11 cellular contexts compared by ENCODE assay signal in the genomic region with DNA sequence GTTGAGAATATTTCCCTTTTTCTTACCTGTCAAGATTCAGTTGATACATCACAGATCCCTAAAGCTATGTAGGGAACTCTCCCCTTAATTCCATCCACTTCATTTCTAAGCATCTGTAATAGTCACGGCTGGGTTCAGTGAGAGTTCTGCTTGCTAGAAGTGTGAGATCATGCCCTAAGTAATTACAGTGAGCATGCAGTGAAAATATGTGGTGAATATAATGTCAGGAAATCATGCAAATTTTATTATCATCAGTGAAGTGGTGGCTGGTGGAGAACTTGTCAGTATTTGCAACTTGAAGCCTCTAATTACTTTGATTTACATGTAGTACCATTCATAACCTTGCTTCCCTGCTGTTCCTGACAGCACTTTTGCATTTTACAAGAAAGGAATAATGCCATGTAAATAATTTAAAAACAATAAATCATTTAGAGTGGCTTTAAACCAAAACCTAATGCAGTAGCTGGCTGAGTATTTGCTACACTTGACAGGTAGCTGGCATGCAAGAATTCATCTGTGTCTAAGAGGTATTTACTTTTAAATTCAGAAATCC. TPM values are rescaled to one million over a fixed set of nuclear protein-coding genes. Genes with fewer than 3 reads are reported as not detected.
DNase-seq lines count a peak whose midpoint lies in the region; ATAC-seq and TF ChIP-seq lines count a peak whose summit lies in the region.
"Had no signal": no experiment of that assay in that cellular context is flagged by ENCODE, and none has a peak within 500 bp of the region (broad histone marks: within the 10 kb centered on the region; RNA-seq: fewer than 3 reads in every experiment).

No MANE protein-coding gene starts in this region.

- no peak for TF ChIP-seq RAD21 in SK-N-SH (IDR thresholded peaks at IDR 0.05; ENCODE audit: low read length)

- H3K4me2 ChIP-seq in SK-N-SH = peak overlapping the region; percentile 68

- POLR2A ChIA-PET in SK-N-SH (lab: Yijun Ruan, JAX) = no interaction called here

- peak overlapping the region; percentile 63 for H3K9ac ChIP-seq in SK-N-SH

- H3K4me3 Mint-ChIP-seq in natural killer cell treated with Interleukin-12 subunit alpha and Interleukin-12 subunit beta and Interleukin-15 and Interleukin-18, amount 100 ng/mL, for 72 hours = no peak overlapping the region
- H3K4me3 Mint-ChIP-seq: T-helper 17 cell had no signal

- no peaks in the 10 kb centered on the region for H3K36me3 Mint-ChIP-seq in natural killer cell treated with Interleukin-12 subunit alpha and Interleukin-12 subunit beta and Interleukin-15 and Interleukin-18, amount 100 ng/mL, for 72 hours

- H3K27me3 ChIP-seq in SK-N-SH (ENCODE audit: insufficient read depth) (no peaks in the 10 kb centered on the region), left lung (peaks cover 0 to 10% of the 10 kb centered on the region in 2 donors), uterus (no peaks in the 10 kb centered on the region)
- H3K27me3 ChIP-seq: right atrium auricular region had no signal

- H3K36me3 ChIP-seq in SK-N-SH (replicated peaks in 1 of 2; ENCODE audit: control insufficient read depth in 1 of 2, insufficient read depth in 2 of 2, low read length in 1 of 2) (no peaks in the 10 kb centered on the region), left lung (no peaks in the 10 kb centered on the region), uterus (no peaks in the 10 kb centered on the region)
- H3K36me3 ChIP-seq: right atrium auricular region had no signal

- CTCF ChIA-PET in SK-N-SH (lab: Yijun Ruan, JAX) = interaction anchor here (0.6 to 1.4 kb wide), 2 partner anchors 55 to 1552 kb away, joined by 3 read pairs; no protein-coding TSS in a partner anchor

- no peak overlapping the region for H2AFZ ChIP-seq in SK-N-SH (ENCODE audit: low read depth)

- H3K79me2 ChIP-seq in SK-N-SH (ENCODE audit: insufficient read depth) = peaks cover 8% of the 10 kb centered on the region

- WGBS in SK-N-SH (ENCODE audit: low lambda C conversion rate) = 6% methylated on average over 1 of the region's 1 CpG

- H3K4me1 Mint-ChIP-seq in natural killer cell treated with Interleukin-12 subunit alpha and Interleukin-12 subunit beta and Interleukin-15 and Interleukin-18, amount 100 ng/mL, for 72 hours (ENCODE audit: low read depth in 2 of 2) = no peaks in the 10 kb centered on the region

- no peak overlapping the region for H3K27ac Mint-ChIP-seq in natural killer cell treated with Interleukin-12 subunit alpha and Interleukin-12 subunit beta and Interleukin-15 and Interleukin-18, amount 100 ng/mL, for 72 hours
- H3K27ac Mint-ChIP-seq: T-helper 17 cell had no signal

- H3K27me3 Mint-ChIP-seq in natural killer cell treated with Interleukin-12 subunit alpha and Interleukin-12 subunit beta and Interleukin-15 and Interleukin-18, amount 100 ng/mL, for 72 hours = peaks cover 9 to 23% of the 10 kb centered on the region in 2 donors

- no peaks in the 10 kb centered on the region for H3K9me3 Mint-ChIP-seq in natural killer cell treated with Interleukin-12 subunit alpha and Interleukin-12 subunit beta and Interleukin-15 and Interleukin-18, amount 100 ng/mL, for 72 hours

- H4K20me1 ChIP-seq in SK-N-SH (ENCODE audit: insufficient read depth) = no peaks in the 10 kb centered on the region

- peaks cover 71% of the 10 kb centered on the region for H3F3A ChIP-seq in SK-N-SH (replicated peaks; ENCODE audit: insufficient read depth)

- TF ChIP-seq CTCF in SK-N-SH (IDR thresholded peaks at IDR 0.05) = no peak
- TF ChIP-seq CTCF in left lung (IDR thresholded peaks at IDR 0.05) = no peak
- no peak for TF ChIP-seq CTCF in uterus (IDR thresholded peaks at IDR 0.05)

- intact Hi-C loops in left lung (cut with DNase I) = no loop called here
- intact Hi-C loops in uterus (cut with DNase I; ENCODE audit: low total_unique reads) = no loop called here

- peak; percentile 4 to 64; a peak in 2 of 4 replicates for TF ChIP-seq EP300 in SK-N-SH (IDR thresholded peaks at IDR 0.05; ENCODE audit: borderline replicate concordance in 1 of 2, low read depth in 1 of 2, low read length in 1 of 2)

- TF ChIP-seq POLR2A in uterus (IDR thresholded peaks at IDR 0.05) = no peak

- H3K4me1 ChIP-seq in SK-N-SH (ENCODE audit: control insufficient read depth in 1 of 2, insufficient read depth in 2 of 2, low read depth in 1 of 2, low read length in 1 of 2) (peaks cover 5 to 35% of the 10 kb centered on the region in 2 experiments), left lung (peaks cover 0 to 3% of the 10 kb centered on the region in 2 donors), uterus (no peaks in the 10 kb centered on the region)
- H3K4me1 ChIP-seq: right atrium auricular region had no signal

- H3K4me3 ChIP-seq in SK-N-SH (ENCODE audit: low read depth in 2 of 2, low read length in 1 of 2) (peak overlapping the region; percentile 18 to 27; a peak in 2 of 4 replicates), left lung (no peak overlapping the region), uterus (no peak overlapping the region)

- no peaks in the 10 kb centered on the region for H3K9me2 ChIP-seq in SK-N-SH

- ATAC-seq in left lung (peak; percentile 63), GM19395 (IDR thresholded peaks at IDR 0.05; ENCODE audit: unreplicated experiment) (no peak), GM21381 (IDR thresholded peaks at IDR 0.05; ENCODE audit: unreplicated experiment) (no peak)
- no peak for ATAC-seq in natural killer cell treated with Interleukin-12 subunit alpha and Interleukin-12 subunit beta and Interleukin-15 and Interleukin-18, amount 100 ng/mL, for 72 hours
- ATAC-seq: T-helper 17 cell had no signal

- H3K9me3 ChIP-seq in SK-N-SH (no peaks in the 10 kb centered on the region), left lung (no peaks in the 10 kb centered on the region), uterus (no peaks in the 10 kb centered on the region)
- H3K9me3 ChIP-seq: right atrium auricular region had no signal

- peak; percentile 70 for DNase-seq in DMS153 treated with DMSO at 0.1 percent for 48 hours (lab: John Stamatoyannopoulos, UW; ENCODE audit: unreplicated experiment)
- DNase-seq in NCI-H1417 treated with DMSO at 0.1 percent for 48 hours (lab: John Stamatoyannopoulos, UW) = peak; percentile 96
- DNase-seq in SK-N-SH = no peak
- no peak for DNase-seq in left lung
- DNase-seq in natural killer cell treated with Interleukin-12 subunit alpha and Interleukin-12 subunit beta and Interleukin-15 and Interleukin-18, amount 100 ng/mL, for 72 hours (ENCODE audit: low spot score) = no peak
- DNase-seq in uterus = no peak
- DNase-seq: T-helper 17 cell had no signal

- H3K27ac ChIP-seq in SK-N-SH (ENCODE audit: low read depth in 2 of 2, low read length in 1 of 2) (peak overlapping the region; percentile 72 to 98; a peak in 3 of 4 replicates), left lung (peak overlapping the region in 1 of 2 donors; percentile 6), uterus (no peak overlapping the region)
- H3K27ac ChIP-seq: right atrium auricular region had no signal

TF ChIP-seq in SK-N-SH, 30 proteins besides CTCF, POLR2A, EP300 and RAD21 (continues in another document):
- TF ChIP-seq TCF12 (IDR thresholded peaks at IDR 0.05) (peak; percentile 81), JUND (IDR thresholded peaks at IDR 0.05) (peak; percentile 29; the same call in 1 of the 2 replicates), MXI1 (IDR thresholded peaks at IDR 0.05; ENCODE audit: low read depth, low read length) (no peak), GABPA (IDR thresholded peaks at IDR 0.05; ENCODE audit: low read depth) (no peak), YY1 (IDR thresholded peaks at IDR 0.05; ENCODE audit: low read depth) (no peak), POLR2AphosphoS5 (IDR thresholded peaks at IDR 0.05; ENCODE audit: low read depth, low read length) (peak; percentile 7; the same call in 1 of the 2 replicates)
- TF ChIP-seq, protein P1, sequence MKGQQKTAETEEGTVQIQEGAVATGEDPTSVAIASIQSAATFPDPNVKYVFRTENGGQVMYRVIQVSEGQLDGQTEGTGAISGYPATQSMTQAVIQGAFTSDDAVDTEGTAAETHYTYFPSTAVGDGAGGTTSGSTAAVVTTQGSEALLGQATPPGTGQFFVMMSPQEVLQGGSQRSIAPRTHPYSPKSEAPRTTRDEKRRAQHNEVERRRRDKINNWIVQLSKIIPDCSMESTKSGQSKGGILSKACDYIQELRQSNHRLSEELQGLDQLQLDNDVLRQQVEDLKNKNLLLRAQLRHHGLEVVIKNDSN (IDR thresholded peaks at IDR 0.05; ENCODE audit: borderline replicate concordance, low read depth) = no peak

RNA-seq across cellular contexts. Expression of a gene that starts 28.3 kb away (rescaled TPM):
- polyA plus RNA-seq in SK-N-SH (2012; rRNA removed) = 1.2 and 2.3 TPM in 2 replicates
- 1.7 and 2.7 TPM in 2 replicates for polyA plus RNA-seq in SK-N-SH (2012; cell fraction: cytosol; rRNA removed)
- 2.6 and 6.8 TPM in 2 replicates for polyA plus RNA-seq in SK-N-SH (2012; cell fraction: nucleus; rRNA removed)
- 1 to 10 TPM in 1 of 2 donors, not detected in 1; 1.3 TPM for total RNA-seq in left lung
- total RNA-seq in natural killer cell treated with Interleukin-12 subunit alpha and Interleukin-12 subunit beta and Interleukin-15 and Interleukin-18, amount 100 ng/mL, for 72 hours = not detected
- 1 to 10 TPM in 1 of 4 donors, not detected in 3; 1.2 TPM for total RNA-seq in uterus
- total RNA-seq: kidney epithelial cell, right atrium auricular region, T-helper 17 cell had no signal

RNA-seq across cellular contexts. Expression of a gene that starts 40.8 kb away (rescaled TPM):
- 17.7 and 22.8 TPM in 2 replicates for polyA plus RNA-seq in SK-N-SH (2012; rRNA removed)
- polyA plus RNA-seq in SK-N-SH (2012; cell fraction: cytosol; rRNA removed) = 30.6 and 32.6 TPM in 2 replicates
- polyA plus RNA-seq in SK-N-SH (2012; cell fraction: nucleus; rRNA removed) = 15.2 and 20.5 TPM in 2 replicates
- under 1 TPM in 1 of 2 donors, not detected in 1; 0.05 TPM for total RNA-seq in left lung
- not detected for total RNA-seq in natural killer cell treated with Interleukin-12 subunit alpha and Interleukin-12 subunit beta and Interleukin-15 and Interleukin-18, amount 100 ng/mL, for 72 hours
- under 1 TPM in 1 of 4 donors, not detected in 3; 0.15 TPM for total RNA-seq in uterus

Comparison
In these comparisons a context has a peak if more than half of its experiments do, and no peak if none do; other contexts are left out.
1. DNase-seq: peak in DMS153 treated with DMSO at 0.1 percent for 48 hours (single experiment) and NCI-H1417 treated with DMSO at 0.1 percent for 48 hours (single experiment); none in SK-N-SH (single experiment), left lung (0 of 2), natural killer cell treated with Interleukin-12 subunit alpha and Interleukin-12 subunit beta and Interleukin-15 and Interleukin-18, amount 100 ng/mL, for 72 hours (single experiment) and uterus (0 of 2).
2. H3K27ac ChIP-seq: peak in SK-N-SH (2 of 2); none in uterus (0 of 2).
3. H3K4me3 ChIP-seq: peak in SK-N-SH (2 of 2); none in left lung (0 of 2) and uterus (0 of 2).